ENCODE assay signal across 15 cellular contexts in the genomic region with DNA sequence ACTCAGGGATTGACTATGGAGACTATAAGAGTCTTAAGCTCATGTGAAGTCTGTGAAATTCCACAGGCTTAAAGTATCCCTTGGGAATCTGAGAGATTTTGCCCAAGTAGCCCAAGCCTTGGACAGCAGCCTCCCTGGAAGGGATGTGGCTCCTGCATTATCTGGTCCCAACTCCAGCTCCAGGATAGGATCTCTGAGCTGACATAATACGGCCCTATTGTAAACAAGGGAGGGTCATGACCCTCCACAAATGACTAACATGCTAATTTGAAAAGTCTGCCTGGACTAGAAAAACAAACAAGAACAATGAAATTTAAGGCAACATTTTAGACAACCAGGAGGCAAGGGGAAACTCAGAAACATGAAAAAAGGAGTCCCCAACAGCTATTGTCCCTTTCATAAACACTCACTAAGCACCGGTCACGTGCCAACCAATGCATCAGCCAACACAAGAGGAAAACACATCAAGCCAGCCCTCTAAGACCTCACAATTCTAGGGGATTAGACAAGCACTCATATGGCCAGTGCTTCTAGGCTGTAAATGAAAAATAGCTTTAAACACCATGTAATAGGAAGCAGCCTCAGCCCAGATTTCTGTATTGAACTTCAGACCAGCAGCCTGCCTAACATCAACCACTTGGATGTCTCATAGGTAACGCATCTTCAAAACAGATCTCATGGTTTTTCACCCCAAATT.
A peak's percentile ranks its signal among the peaks of the same experiment; 100 is the strongest.
DNase-seq lines count a peak whose midpoint lies in the region; ATAC-seq, FAIRE-seq and TF ChIP-seq lines count a peak whose summit lies in the region.
"Had no signal": no experiment of that assay in that cellular context is flagged by ENCODE, and none has a peak within 500 bp of the region (broad histone marks: within the 10 kb centered on the region; RNA-seq: fewer than 3 reads in every experiment).

No MANE protein-coding gene starts in this region.

- POLR2A ChIA-PET in naive thymus-derived CD8-positive, alpha-beta T cell (lab: Charles Lee) = no interaction called here

- ATAC-seq in heart right ventricle = peak; percentile 52 to 74 (median 62)
- no peak for ATAC-seq in naive thymus-derived CD8-positive, alpha-beta T cell
- ATAC-seq in activated T-cell treated with anti-CD3 and anti-CD28 coated beads, Interleukin-2, amount 50 U/mL, for 72 hours (replicated peaks in 1 of 2) = no peak
- ATAC-seq: T-helper 17 cell had no signal

- H3K27ac Mint-ChIP-seq in brain = peak overlapping the region in 3 of 5 experiments; percentile 74 to 85 (median 79)
- no peak overlapping the region for H3K27ac Mint-ChIP-seq in naive thymus-derived CD8-positive, alpha-beta T cell
- H3K27ac Mint-ChIP-seq in activated T-cell treated with anti-CD3 and anti-CD28 coated beads, Interleukin-2, amount 50 U/mL, for 72 hours = no peak overlapping the region
- H3K27ac Mint-ChIP-seq: T-helper 17 cell had no signal

- H3K27ac ChIP-seq in heart right ventricle = peak overlapping the region in 9 of 10 donors; percentile 28 to 80 (median 56)
- peak overlapping the region; percentile 17 for H3K27ac ChIP-seq in rectal smooth muscle tissue (ENCODE audit: low read depth, low read length)

- H3K4me3 Mint-ChIP-seq in brain = peak overlapping the region in 1 of 5 experiments; percentile 5
- no peak overlapping the region for H3K4me3 Mint-ChIP-seq in naive thymus-derived CD8-positive, alpha-beta T cell
- no peak overlapping the region for H3K4me3 Mint-ChIP-seq in activated T-cell treated with anti-CD3 and anti-CD28 coated beads, Interleukin-2, amount 50 U/mL, for 72 hours
- H3K4me3 Mint-ChIP-seq: T-helper 17 cell had no signal

- FAIRE-seq in H54 (lab: Jason Lieb, UNC) = no peak
- FAIRE-seq: GM18507 had no signal

- H3K4me3 ChIP-seq in heart right ventricle = no peak overlapping the region
- no peak overlapping the region for H3K4me3 ChIP-seq in rectal smooth muscle tissue (ENCODE audit: low read length)
- H3K4me3 ChIP-seq: tibial artery had no signal

- H3K27me3 Mint-ChIP-seq in brain = peaks cover 11% of the 10 kb centered on the region
- H3K27me3 Mint-ChIP-seq in naive thymus-derived CD8-positive, alpha-beta T cell = peaks cover 6 to 22% (median 14%) of the 10 kb centered on the region in 5 donors
- H3K27me3 Mint-ChIP-seq in activated T-cell treated with anti-CD3 and anti-CD28 coated beads, Interleukin-2, amount 50 U/mL, for 72 hours (ENCODE audit: low read depth) = peaks cover 17% of the 10 kb centered on the region

- peaks cover 0 to 26% (median 21%) of the 10 kb centered on the region in 9 donors for H3K4me1 ChIP-seq in heart right ventricle
- peaks cover 4% of the 10 kb centered on the region for H3K4me1 ChIP-seq in rectal smooth muscle tissue (ENCODE audit: control insufficient read depth, insufficient read depth, low read length)

- TF ChIP-seq CTCF in brain (conservative IDR thresholded peaks at IDR 0.05) (no peak), heart right ventricle (IDR thresholded peaks at IDR 0.05) (no peak)

- no peaks in the 10 kb centered on the region for H3K27me3 ChIP-seq in heart right ventricle
- H3K27me3 ChIP-seq in rectal smooth muscle tissue (ENCODE audit: control insufficient read depth, insufficient read depth, low read length) = no peaks in the 10 kb centered on the region
- H3K27me3 ChIP-seq: tibial artery had no signal

- peaks cover 10 to 24% (median 14%) of the 10 kb centered on the region in 5 experiments for H3K9me3 Mint-ChIP-seq in brain
- peaks cover 4 to 20% (median 10%) of the 10 kb centered on the region in 9 donors for H3K9me3 Mint-ChIP-seq in naive thymus-derived CD8-positive, alpha-beta T cell
- peaks cover 0 to 7% of the 10 kb centered on the region in 2 donors for H3K9me3 Mint-ChIP-seq in activated T-cell treated with anti-CD3 and anti-CD28 coated beads, Interleukin-2, amount 50 U/mL, for 72 hours

- peak; percentile 82 for DNase-seq in EH (ENCODE audit: low read depth)
- peak; percentile 30 to 34 for DNase-seq in heart right ventricle
- DNase-seq in germinal center (ENCODE audit: low spot score) = no peak
- no peak for DNase-seq in naive thymus-derived CD8-positive, alpha-beta T cell
- no peak for DNase-seq in H54 (ENCODE audit: insufficient read length, low spot score)
- DNase-seq in activated T-cell treated with anti-CD3 and anti-CD28 coated beads, Interleukin-2, amount 50 U/mL, for 72 hours = no peak
- DNase-seq: activated gamma-delta T cell, DMS79 treated with DMSO at 0.1 percent for 48 hours, KG1, NCI-H2107, T-helper 17 cell had no signal

- peaks cover 6% of the 10 kb centered on the region for H3K36me3 Mint-ChIP-seq in brain
- peaks cover 0 to 12% (median 0%) of the 10 kb centered on the region in 3 donors for H3K36me3 Mint-ChIP-seq in naive thymus-derived CD8-positive, alpha-beta T cell
- H3K36me3 Mint-ChIP-seq in activated T-cell treated with anti-CD3 and anti-CD28 coated beads, Interleukin-2, amount 50 U/mL, for 72 hours (ENCODE audit: insufficient read depth in 2 of 2) = no peaks in the 10 kb centered on the region

- TF ChIP-seq POLR2A in H54 (IDR thresholded peaks at IDR 0.05; ENCODE audit: low read depth, low read length) = no peak

- no peak overlapping the region for H3K9ac ChIP-seq in rectal smooth muscle tissue (ENCODE audit: low read length)

- intact Hi-C loops in heart right ventricle (cut with DNase I) = loop anchor here in 1 of 10 donors (5.0 kb wide), 1 partner anchor 47 kb away; no protein-coding TSS in a partner anchor

- 52 to 58% methylated on average over 4 of the region's 4 CpGs for WGBS in heart right ventricle, 2 donors

- H3K4me1 Mint-ChIP-seq in brain = peaks cover 30% of the 10 kb centered on the region
- no peaks in the 10 kb centered on the region for H3K4me1 Mint-ChIP-seq in naive thymus-derived CD8-positive, alpha-beta T cell
- H3K4me1 Mint-ChIP-seq in activated T-cell treated with anti-CD3 and anti-CD28 coated beads, Interleukin-2, amount 50 U/mL, for 72 hours (ENCODE audit: low read depth) = no peaks in the 10 kb centered on the region
- H3K4me1 Mint-ChIP-seq: T-helper 17 cell had no signal

- no peaks in the 10 kb centered on the region for H3K36me3 ChIP-seq in heart right ventricle
- no peaks in the 10 kb centered on the region for H3K36me3 ChIP-seq in rectal smooth muscle tissue (ENCODE audit: control insufficient read depth, insufficient read depth, low read length)
- H3K36me3 ChIP-seq: tibial artery had no signal

- H3K9me3 ChIP-seq in heart right ventricle = peaks cover 0 to 15% (median 4%) of the 10 kb centered on the region in 11 donors

Comparison
In these comparisons a context has a peak if more than half of its experiments do, and no peak if none do; other contexts are left out.
1. DNase-seq: peak in EH (single experiment) and heart right ventricle (2 of 2); none in germinal center (single experiment), naive thymus-derived CD8-positive, alpha-beta T cell (0 of 10), H54 (single experiment) and activated T-cell treated with anti-CD3 and anti-CD28 coated beads, Interleukin-2, amount 50 U/mL, for 72 hours (0 of 2).
2. H3K27ac Mint-ChIP-seq: peak in brain (3 of 5); none in naive thymus-derived CD8-positive, alpha-beta T cell (0 of 10) and activated T-cell treated with anti-CD3 and anti-CD28 coated beads, Interleukin-2, amount 50 U/mL, for 72 hours (single experiment).
3. ATAC-seq: peak in heart right ventricle (8 of 8); none in naive thymus-derived CD8-positive, alpha-beta T cell (0 of 2) and activated T-cell treated with anti-CD3 and anti-CD28 coated beads, Interleukin-2, amount 50 U/mL, for 72 hours (0 of 2).